ENCODE assay signal across 16 cellular contexts in genomic region chr16:57273826-57274225, GRCh38. TPM values are rescaled to one million over a fixed set of nuclear protein-coding genes. Genes with fewer than 3 reads are reported as not detected.
A peak's percentile ranks its signal among the peaks of the same experiment; 100 is the strongest.
DNase-seq lines count a peak whose midpoint lies in the region; ATAC-seq, FAIRE-seq and TF ChIP-seq lines count a peak whose summit lies in the region.
"Had no signal": no experiment of that assay in that cellular context is flagged by ENCODE, and none has a peak within 500 bp of the region (broad histone marks: within the 10 kb centered on the region; RNA-seq: fewer than 3 reads in every experiment).

No MANE protein-coding gene starts in this region.

- no peak overlapping the region for H3K27ac Mint-ChIP-seq in WTC11
- no peak overlapping the region for H3K27ac Mint-ChIP-seq in activated CD8-positive, alpha-beta T cell treated with anti-CD3 and anti-CD28 coated beads for 36 hours
- H3K27ac Mint-ChIP-seq: CD4-positive, CD25-positive, alpha-beta regulatory T cell; HFFc6 had no signal

- H3K36me3 Mint-ChIP-seq in WTC11 = no peaks in the 10 kb centered on the region
- no peaks in the 10 kb centered on the region for H3K36me3 Mint-ChIP-seq in activated CD8-positive, alpha-beta T cell treated with anti-CD3 and anti-CD28 coated beads for 36 hours (ENCODE audit: low read depth)
- H3K36me3 Mint-ChIP-seq: CD4-positive, CD25-positive, alpha-beta regulatory T cell had no signal

- TF ChIP-seq POLR2A in HepG2 (IDR thresholded peaks at IDR 0.05; ENCODE audit: insufficient read depth in 1 of 2, low read depth in 2 of 2, low read length in 2 of 2) (no peak), right lobe of liver (IDR thresholded peaks at IDR 0.05) (no peak), stomach (IDR thresholded peaks at IDR 0.05) (no peak), lower leg skin (IDR thresholded peaks at IDR 0.05) (no peak)

- no peak overlapping the region for H3K4me2 ChIP-seq in HepG2 (ENCODE audit: low read depth, low read length)
- H3K4me2 ChIP-seq in hepatocyte = no peak overlapping the region

- TF ChIP-seq EP300 in HepG2 (IDR thresholded peaks at IDR 0.05; ENCODE audit: low read depth in 2 of 2, low read length in 2 of 2) = no peak
- no peak for TF ChIP-seq EP300 in HepG2 (CRISPR knock-in tag; IDR thresholded peaks at IDR 0.05; ENCODE audit: borderline replicate concordance)
- TF ChIP-seq EP300 in stomach (IDR thresholded peaks at IDR 0.05) = no peak

- no peaks in the 10 kb centered on the region for H3K27me3 ChIP-seq in HepG2 (ENCODE audit: control insufficient read depth in 1 of 2, insufficient read depth in 2 of 2, low read length in 2 of 2)
- H3K27me3 ChIP-seq in right lobe of liver = no peaks in the 10 kb centered on the region
- H3K27me3 ChIP-seq in hepatocyte = no peaks in the 10 kb centered on the region
- H3K27me3 ChIP-seq in stomach = no peaks in the 10 kb centered on the region
- H3K27me3 ChIP-seq: BLaER1 treated with 17β-estradiol and CSF1 and Interleukin-3, amounts not matched to agents 10 nM and 100 nM had no signal

- no peaks in the 10 kb centered on the region for H3K9me3 ChIP-seq in HepG2 (ENCODE audit: low read length)
- H3K9me3 ChIP-seq in right lobe of liver = no peaks in the 10 kb centered on the region
- H3K9me3 ChIP-seq in hepatocyte (ENCODE audit: low read depth) = no peaks in the 10 kb centered on the region
- H3K9me3 ChIP-seq in stomach = no peaks in the 10 kb centered on the region
- H3K9me3 ChIP-seq: BLaER1 treated with 17β-estradiol and CSF1 and Interleukin-3, amounts not matched to agents 10 nM and 100 nM had no signal

- 86% methylated on average over 5 of the region's 5 CpGs for WGBS in HepG2 (ENCODE audit: low lambda C conversion rate)
- 95% methylated on average over 5 of the region's 5 CpGs for WGBS in right lobe of liver (ENCODE audit: insufficient coverage, low coverage, low lambda C conversion rate, missing lambda C conversion rate)
- 95% methylated on average over 5 of the region's 5 CpGs for WGBS in hepatocyte (ENCODE audit: low lambda C conversion rate, missing lambda C conversion rate)
- WGBS in stomach, 5 donors = 80 to 93% (median 86%) methylated on average over 5 of the region's 5 CpGs
- WGBS in lower leg skin, 2 donors = 87 to 94% methylated on average over 5 of the region's 5 CpGs

- peaks cover 100% of the 10 kb centered on the region for H3K4me1 ChIP-seq in HepG2 (ENCODE audit: insufficient read depth, low read length)
- H3K4me1 ChIP-seq in right lobe of liver = no peaks in the 10 kb centered on the region
- peaks cover 32% of the 10 kb centered on the region for H3K4me1 ChIP-seq in hepatocyte (ENCODE audit: insufficient read depth)
- H3K4me1 ChIP-seq in stomach = peaks cover 19 to 81% (median 50%) of the 10 kb centered on the region in 4 donors

- H3K36me3 ChIP-seq in HepG2 (replicated peaks in 1 of 2; ENCODE audit: control insufficient read depth in 1 of 2, insufficient read depth in 2 of 2, low read length in 2 of 2) (peaks cover 3 to 7% of the 10 kb centered on the region in 2 experiments; a peak in 2 of 5 replicates), right lobe of liver (no peaks in the 10 kb centered on the region), hepatocyte (replicated peaks; ENCODE audit: insufficient read depth, low read depth) (no peaks in the 10 kb centered on the region), stomach (no peaks in the 10 kb centered on the region)
- H3K36me3 ChIP-seq: BLaER1 treated with 17β-estradiol and CSF1 and Interleukin-3, amounts not matched to agents 10 nM and 100 nM had no signal

- FAIRE-seq in HepG2 (lab: Jason Lieb, UNC) = no peak

- no peak for ATAC-seq in HepG2
- ATAC-seq in right lobe of liver = no peak
- no peak for ATAC-seq in WTC11
- ATAC-seq in activated CD8-positive, alpha-beta T cell treated with anti-CD3 and anti-CD28 coated beads for 36 hours = no peak

- no peak overlapping the region for H3K9ac ChIP-seq in HepG2 (ENCODE audit: insufficient read depth, low read depth, low read length)
- H3K9ac ChIP-seq: BLaER1 treated with 17β-estradiol and CSF1 and Interleukin-3, amounts not matched to agents 10 nM and 100 nM had no signal

- H3K4me3 ChIP-seq in HepG2 (replicated peaks in 1 of 3; ENCODE audit: insufficient read depth in 1 of 3, low read depth in 2 of 3, low read length in 3 of 3) = no peak overlapping the region
- H3K4me3 ChIP-seq in right lobe of liver = no peak overlapping the region
- no peak overlapping the region for H3K4me3 ChIP-seq in hepatocyte
- no peak overlapping the region for H3K4me3 ChIP-seq in stomach
- no peak overlapping the region for H3K4me3 ChIP-seq in lower leg skin (ENCODE audit: low read depth, poor library complexity, severe bottlenecking)
- H3K4me3 ChIP-seq: BLaER1 treated with 17β-estradiol and CSF1 and Interleukin-3, amounts not matched to agents 10 nM and 100 nM had no signal

- DNase-seq in HepG2 (ENCODE audit: low spot score) (no peak), right lobe of liver (no peak), hepatocyte (ENCODE audit: low spot score) (no peak), stomach (no peak), WTC11 (ENCODE audit: low spot score) (no peak), lower leg skin (ENCODE audit: low spot score in 2 of 2) (no peak)
- no peak for DNase-seq in activated CD8-positive, alpha-beta T cell treated with anti-CD3 and anti-CD28 coated beads for 36 hours
- DNase-seq: 8988T; ACHN; CD4-positive, CD25-positive, alpha-beta regulatory T cell; DMS53; GF-D8; HCEC 1CT; HFFc6 had no signal

- TF ChIP-seq RAD21 in HepG2 (CRISPR knock-in tag; IDR thresholded peaks at IDR 0.05) = no peak

- H3K4me3 Mint-ChIP-seq in WTC11 = no peak overlapping the region
- H3K4me3 Mint-ChIP-seq in activated CD8-positive, alpha-beta T cell treated with anti-CD3 and anti-CD28 coated beads for 36 hours = no peak overlapping the region
- H3K4me3 Mint-ChIP-seq: CD4-positive, CD25-positive, alpha-beta regulatory T cell; HFFc6 had no signal

- POLR2A ChIA-PET in HepG2 (lab: Yijun Ruan, JAX) = no interaction called here
- POLR2A ChIA-PET in WTC11 (lab: Charles Lee) = no interaction called here
- POLR2A ChIA-PET in activated CD8-positive, alpha-beta T cell treated with anti-CD3 and anti-CD28 coated beads for 36 hours (lab: Charles Lee) = no interaction called here

- peaks cover 11% of the 10 kb centered on the region; the same call in 1 of the 2 replicates for H4K20me1 ChIP-seq in HepG2 (ENCODE audit: insufficient read depth, low read length)
- H4K20me1 ChIP-seq in hepatocyte (ENCODE audit: insufficient read depth, poor library complexity, severe bottlenecking) = no peaks in the 10 kb centered on the region
- H4K20me1 ChIP-seq: BLaER1 treated with 17β-estradiol and CSF1 and Interleukin-3, amounts not matched to agents 10 nM and 100 nM had no signal

- H3K27me3 Mint-ChIP-seq in WTC11 (ENCODE audit: low read depth) = no peaks in the 10 kb centered on the region
- H3K27me3 Mint-ChIP-seq in activated CD8-positive, alpha-beta T cell treated with anti-CD3 and anti-CD28 coated beads for 36 hours = no peaks in the 10 kb centered on the region

- H3K4me1 Mint-ChIP-seq in WTC11 = peaks cover 17% of the 10 kb centered on the region
- H3K4me1 Mint-ChIP-seq in activated CD8-positive, alpha-beta T cell treated with anti-CD3 and anti-CD28 coated beads for 36 hours (ENCODE audit: low read depth) = peaks cover 21% of the 10 kb centered on the region

- no peaks in the 10 kb centered on the region for H3K9me3 Mint-ChIP-seq in WTC11
- H3K9me3 Mint-ChIP-seq in activated CD8-positive, alpha-beta T cell treated with anti-CD3 and anti-CD28 coated beads for 36 hours = no peaks in the 10 kb centered on the region
- H3K9me3 Mint-ChIP-seq: CD4-positive, CD25-positive, alpha-beta regulatory T cell; HFFc6 had no signal

- intact Hi-C loops in HepG2 (cut with micrococcal nuclease; ENCODE audit: unreplicated experiment) = no loop called here
- intact Hi-C loops in right lobe of liver (cut with DNase I) = no loop called here
- intact Hi-C loops in stomach (cut with DNase I; ENCODE audit: low total_unique reads) = no loop called here
- intact Hi-C loops in lower leg skin (cut with DNase I; ENCODE audit: low total_unique reads) = no loop called here
- intact Hi-C loops in activated CD8-positive, alpha-beta T cell treated with anti-CD3 and anti-CD28 coated beads for 36 hours (cut with micrococcal nuclease) = no loop called here

- TF ChIP-seq CTCF in HepG2 (CRISPR knock-in tag; IDR thresholded peaks at IDR 0.05) (no peak), right lobe of liver (IDR thresholded peaks at IDR 0.05) (no peak), hepatocyte (IDR thresholded peaks at IDR 0.05; ENCODE audit: poor library complexity) (no peak), stomach (IDR thresholded peaks at IDR 0.05) (no peak), WTC11 (IDR thresholded peaks at IDR 0.05) (no peak), lower leg skin (IDR thresholded peaks at IDR 0.05) (no peak)
- no peak for TF ChIP-seq CTCF in activated CD8-positive, alpha-beta T cell treated with anti-CD3 and anti-CD28 coated beads for 36 hours (IDR thresholded peaks at IDR 0.05)

- H3K27ac ChIP-seq in HepG2 (ENCODE audit: extremely low read length, insufficient read depth, low read length) (peak overlapping the region; percentile 11), right lobe of liver (no peak overlapping the region), hepatocyte (peak overlapping the region; percentile 53), stomach (peak overlapping the region; percentile 49 to 90 (median 67))
- H3K27ac ChIP-seq: HL-60 had no signal

- H3K79me2 ChIP-seq in HepG2 (ENCODE audit: insufficient read depth, low read length) (peaks cover 45% of the 10 kb centered on the region), hepatocyte (peaks cover 60% of the 10 kb centered on the region)

- in situ Hi-C loops in HepG2 (cut with HindIII; ENCODE audit: extremely low pct_ligation_motif_present, low pct_unique_long_range_greater_than_20kb) = no loop called here

- no peak overlapping the region for H2AFZ ChIP-seq in HepG2 (ENCODE audit: low read length)
- H2AFZ ChIP-seq in hepatocyte = no peak overlapping the region

- H3K9me2 ChIP-seq in hepatocyte (replicated peaks; ENCODE audit: insufficient read depth) = no peaks in the 10 kb centered on the region

- BruUV-seq in HepG2 (replicated peaks; lab: Mats Ljungman, UMichigan) = no TSS peak

- CTCF ChIA-PET in HepG2 (lab: Yijun Ruan, JAX; ENCODE audit: low intra/inter-chr PET ratio, low total read pairs) = no interaction called here
- CTCF ChIA-PET in WTC11 (lab: Charles Lee) = no interaction called here
- CTCF ChIA-PET in activated CD8-positive, alpha-beta T cell treated with anti-CD3 and anti-CD28 coated beads for 36 hours (lab: Charles Lee) = no interaction called here

RNA-seq across cellular contexts. Expression of gene PLLP, which starts 10.6 kb away (rescaled TPM):
- total RNA-seq in HepG2 (2016; rRNA removed; fragmentation: Illumina TruSeq; extraction: Trizol) (39.5 and 60.6 TPM in 2 replicates), right lobe of liver (1 to 10 TPM; 2.1 to 7.4 (median 3.8) TPM), hepatocyte (42.3 and 49.5 TPM in 2 replicates), stomach (100 to 1,000 TPM in 2 of 5 donors, 10 to 100 TPM in 3; 27.4 to 190 (median 59.1) TPM), WTC11 (2021) (2.8 to 3.4 TPM (median 3.2 TPM) in 3 replicates), lower leg skin (100 to 1,000 TPM in 3 of 4 donors, 10 to 100 TPM in 1; 58.4 to 241 (median 218) TPM)
- 31.6 and 42.4 TPM in 2 replicates for total RNA-seq in HepG2 (2016; cell fraction: cytosol; rRNA removed; fragmentation: Illumina TruSeq; extraction: Trizol; ENCODE audit: low read depth)
- total RNA-seq in HepG2 (2016; cell fraction: insoluble cytoplasmic fraction; rRNA removed; fragmentation: Illumina TruSeq; extraction: Trizol) = 36.8 and 62.7 TPM in 2 replicates
- 53.7 and 65.8 TPM in 2 replicates for total RNA-seq in HepG2 (2016; cell fraction: membrane; rRNA removed; fragmentation: Illumina TruSeq; extraction: Trizol)
- 44.1 and 48.9 TPM in 2 replicates for total RNA-seq in HepG2 (2016; cell fraction: nucleus; rRNA removed; fragmentation: Illumina TruSeq; extraction: Trizol)
- polyA plus RNA-seq in HepG2 (2011; rRNA removed) (127 and 160 TPM in 2 replicates), hepatocyte (31.0 and 38.7 TPM in 2 replicates), stomach (10 to 100 TPM; 39.0 to 46.6 (median 43.7) TPM)
- 145 and 183 TPM in 2 replicates for polyA plus RNA-seq in HepG2 (2011; cell fraction: cytosol; rRNA removed)
- 77.5 and 88.9 TPM in 2 replicates for polyA plus RNA-seq in HepG2 (2011; cell fraction: nucleus; rRNA removed)
- 40.5 and 51.4 TPM in 2 replicates for polyA plus RNA-seq in HepG2 (2012)
- polyA plus RNA-seq in HepG2 (2016; cell fraction: cytosol; fragmentation: Illumina TruSeq; extraction: Trizol; ENCODE audit: low read depth) = 35.9 and 51.7 TPM in 2 replicates
- 47.5 and 48.8 TPM in 2 replicates for polyA plus RNA-seq in HepG2 (2016; cell fraction: insoluble cytoplasmic fraction; fragmentation: Illumina TruSeq; extraction: Trizol; ENCODE audit: low read depth)
- polyA plus RNA-seq in HepG2 (2016; cell fraction: membrane; fragmentation: Illumina TruSeq; extraction: Trizol; ENCODE audit: low read depth) = 56.6 and 67.1 TPM in 2 replicates
- polyA plus RNA-seq in HepG2 (2016; cell fraction: nucleus; fragmentation: Illumina TruSeq; extraction: Trizol; ENCODE audit: insufficient read depth, low read depth) = 83.7 and 88.2 TPM in 2 replicates
- polyA minus RNA-seq in HepG2 (2011; rRNA and poly(A)+ RNA removed; ENCODE audit: low replicate concordance) = 159 and 370 TPM in 2 replicates
- polyA minus RNA-seq in HepG2 (2011; cell fraction: cytosol; rRNA and poly(A)+ RNA removed) = 54.5 and 69.4 TPM in 2 replicates
- 23.7 and 30.3 TPM in 2 replicates for polyA minus RNA-seq in HepG2 (2011; cell fraction: nucleus; rRNA and poly(A)+ RNA removed)
- total RNA-seq in activated CD8-positive, alpha-beta T cell treated with anti-CD3 and anti-CD28 coated beads for 36 hours = under 1 TPM; 0.51 to 0.65 TPM
- total RNA-seq: CD4-positive, CD25-positive, alpha-beta regulatory T cell; HFFc6 had no signal

RNA-seq across cellular contexts. Expression of gene ARL2BP, which starts 28.8 kb away (rescaled TPM):
- total RNA-seq in HepG2 (2016; rRNA removed; fragmentation: Illumina TruSeq; extraction: Trizol) (67.6 and 97.1 TPM in 2 replicates), right lobe of liver (10 to 100 TPM; 19.3 to 26.8 (median 22.0) TPM), hepatocyte (92.6 and 105 TPM in 2 replicates), stomach (10 to 100 TPM; 15.6 to 61.6 (median 46.7) TPM), WTC11 (2021) (10.6 to 12.4 TPM (median 12.3 TPM) in 3 replicates), lower leg skin (10 to 100 TPM; 36.3 to 62.6 (median 48.0) TPM)
- total RNA-seq in HepG2 (2016; cell fraction: cytosol; rRNA removed; fragmentation: Illumina TruSeq; extraction: Trizol; ENCODE audit: low read depth) = 43.5 and 44.1 TPM in 2 replicates
- 66.0 and 92.7 TPM in 2 replicates for total RNA-seq in HepG2 (2016; cell fraction: insoluble cytoplasmic fraction; rRNA removed; fragmentation: Illumina TruSeq; extraction: Trizol)
- total RNA-seq in HepG2 (2016; cell fraction: membrane; rRNA removed; fragmentation: Illumina TruSeq; extraction: Trizol) = 109 and 111 TPM in 2 replicates
- 24.1 and 29.7 TPM in 2 replicates for total RNA-seq in HepG2 (2016; cell fraction: nucleus; rRNA removed; fragmentation: Illumina TruSeq; extraction: Trizol)
- polyA plus RNA-seq in HepG2 (2011; rRNA removed) (50.8 and 64.3 TPM in 2 replicates), hepatocyte (102 and 104 TPM in 2 replicates), stomach (10 to 100 TPM; 24.0 to 46.6 (median 39.8) TPM)
- 39.2 and 54.5 TPM in 2 replicates for polyA plus RNA-seq in HepG2 (2011; cell fraction: cytosol; rRNA removed)
- 13.9 and 16.0 TPM in 2 replicates for polyA plus RNA-seq in HepG2 (2011; cell fraction: nucleus; rRNA removed)
- polyA plus RNA-seq in HepG2 (2012) = 30.2 and 34.8 TPM in 2 replicates
- 58.2 and 66.9 TPM in 2 replicates for polyA plus RNA-seq in HepG2 (2016; cell fraction: cytosol; fragmentation: Illumina TruSeq; extraction: Trizol; ENCODE audit: low read depth)
- polyA plus RNA-seq in HepG2 (2016; cell fraction: insoluble cytoplasmic fraction; fragmentation: Illumina TruSeq; extraction: Trizol; ENCODE audit: low read depth) = 110 and 111 TPM in 2 replicates
- polyA plus RNA-seq in HepG2 (2016; cell fraction: membrane; fragmentation: Illumina TruSeq; extraction: Trizol; ENCODE audit: low read depth) = 110 and 116 TPM in 2 replicates
- polyA plus RNA-seq in HepG2 (2016; cell fraction: nucleus; fragmentation: Illumina TruSeq; extraction: Trizol; ENCODE audit: insufficient read depth, low read depth) = 41.6 and 42.0 TPM in 2 replicates
- 31.4 and 38.5 TPM in 2 replicates for polyA minus RNA-seq in HepG2 (2011; rRNA and poly(A)+ RNA removed; ENCODE audit: low replicate concordance)
- 29.3 and 33.2 TPM in 2 replicates for polyA minus RNA-seq in HepG2 (2011; cell fraction: cytosol; rRNA and poly(A)+ RNA removed)
- 14.2 and 21.6 TPM in 2 replicates for polyA minus RNA-seq in HepG2 (2011; cell fraction: nucleus; rRNA and poly(A)+ RNA removed)
- total RNA-seq in activated CD8-positive, alpha-beta T cell treated with anti-CD3 and anti-CD28 coated beads for 36 hours = 10 to 100 TPM in 1 of 2 experiments, 1 to 10 TPM in 1; 9.4 to 11.0 TPM

Comparison
In these comparisons a context has a peak if more than half of its experiments do, and no peak if none do; other contexts are left out.
1. H3K27ac ChIP-seq: peak in HepG2 (single experiment), hepatocyte (single experiment) and stomach (5 of 5); none in right lobe of liver (0 of 3).
2. Of the 50 proteins assayed by ChIP-seq in both HepG2 and WTC11: peak only in HepG2: ZNF121; only in WTC11: none; in both: none; in neither: 49.